1 cellular context compared by ENCODE assay signal in the genomic region with DNA sequence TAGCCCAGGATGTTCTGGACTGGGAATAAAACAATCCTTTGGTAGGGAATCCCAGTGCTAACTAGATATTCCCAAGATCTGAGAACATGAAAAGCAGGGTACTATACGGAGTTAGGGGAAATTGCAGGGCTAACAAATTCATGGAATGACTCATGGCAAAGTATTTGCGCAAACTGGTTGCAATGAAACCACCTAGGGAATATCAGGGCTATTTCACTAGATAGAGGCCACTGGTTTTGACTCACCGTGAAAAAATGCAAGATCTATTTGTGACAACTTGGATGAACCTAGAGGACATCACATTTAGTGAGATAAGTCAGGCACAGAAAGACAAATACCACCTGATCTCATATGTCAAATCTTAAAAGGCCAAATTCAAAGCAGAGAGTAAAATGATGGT.
TF ChIP-seq lines count a peak whose summit lies in the region.

No MANE protein-coding gene starts in this region.

TF ChIP-seq in GM23338, 12 proteins besides CTCF, POLR2A, EP300 and RAD21 (continued from another document):
- TF ChIP-seq, protein P1, sequence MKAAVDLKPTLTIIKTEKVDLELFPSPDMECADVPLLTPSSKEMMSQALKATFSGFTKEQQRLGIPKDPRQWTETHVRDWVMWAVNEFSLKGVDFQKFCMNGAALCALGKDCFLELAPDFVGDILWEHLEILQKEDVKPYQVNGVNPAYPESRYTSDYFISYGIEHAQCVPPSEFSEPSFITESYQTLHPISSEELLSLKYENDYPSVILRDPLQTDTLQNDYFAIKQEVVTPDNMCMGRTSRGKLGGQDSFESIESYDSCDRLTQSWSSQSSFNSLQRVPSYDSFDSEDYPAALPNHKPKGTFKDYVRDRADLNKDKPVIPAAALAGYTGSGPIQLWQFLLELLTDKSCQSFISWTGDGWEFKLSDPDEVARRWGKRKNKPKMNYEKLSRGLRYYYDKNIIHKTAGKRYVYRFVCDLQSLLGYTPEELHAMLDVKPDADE (IDR thresholded peaks at IDR 0.05) = no peak
TF ChIP-seq in GM23338: peak in this region for 0.
